ENCODE assay signal across 13 cellular contexts in the genomic region with DNA sequence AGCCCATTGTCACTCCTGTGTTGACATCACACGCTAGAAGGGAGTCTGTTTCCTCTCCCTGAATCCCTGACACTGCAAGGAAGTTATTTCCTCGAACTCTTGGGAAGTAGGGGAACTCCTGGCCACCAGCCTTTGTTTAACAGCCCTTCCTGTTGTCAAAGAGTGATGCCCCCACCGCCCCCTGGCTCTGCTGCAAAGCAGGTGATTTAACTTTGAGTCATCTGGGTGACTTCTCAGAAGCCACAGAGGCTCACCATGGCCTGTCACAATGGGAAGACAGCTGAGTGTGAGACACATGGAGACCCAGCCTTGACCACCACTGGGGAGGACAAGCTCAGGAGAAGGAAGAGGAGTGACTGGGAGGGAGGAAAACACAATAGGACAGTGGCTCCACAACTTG.
DNase-seq lines count a peak whose midpoint lies in the region; ATAC-seq and TF ChIP-seq lines count a peak whose summit lies in the region.
"Had no signal": no experiment of that assay in that cellular context is flagged by ENCODE, and none has a peak within 500 bp of the region (broad histone marks: within the 10 kb centered on the region; RNA-seq: fewer than 3 reads in every experiment).

No MANE protein-coding gene starts in this region.

- H3K4me3 ChIP-seq in BE2C (ENCODE audit: low read depth, low read length) = no peak overlapping the region
- H3K4me3 ChIP-seq: skin epidermis had no signal

- H3K4me1 ChIP-seq in BE2C = peaks cover 23% of the 10 kb centered on the region

- H3K4me3 Mint-ChIP-seq in activated T-helper 17 cell treated with anti-CD3 and anti-CD28 coated beads, Interleukin-2, amount 50 U/mL, for 72 hours = no peak overlapping the region
- H3K4me3 Mint-ChIP-seq: CD4-positive, CD25-positive, alpha-beta regulatory T cell; memory B cell had no signal

- peak; percentile 84 for ATAC-seq in activated T-helper 17 cell treated with anti-CD3 and anti-CD28 coated beads, Interleukin-2, amount 50 U/mL, for 72 hours (replicated peaks)
- ATAC-seq in GM19324 (IDR thresholded peaks at IDR 0.05; ENCODE audit: low FRiP score, unreplicated experiment) = no peak

- no peaks in the 10 kb centered on the region for H3K36me3 ChIP-seq in BE2C
- H3K36me3 ChIP-seq: brain microvascular endothelial cell had no signal

- H3K27me3 Mint-ChIP-seq in activated T-helper 17 cell treated with anti-CD3 and anti-CD28 coated beads, Interleukin-2, amount 50 U/mL, for 72 hours = peaks cover 18% of the 10 kb centered on the region
- H3K27me3 Mint-ChIP-seq: CD4-positive, CD25-positive, alpha-beta regulatory T cell had no signal

- peak overlapping the region; percentile 29 for H3K27ac Mint-ChIP-seq in activated T-helper 17 cell treated with anti-CD3 and anti-CD28 coated beads, Interleukin-2, amount 50 U/mL, for 72 hours
- H3K27ac Mint-ChIP-seq: CD4-positive, CD25-positive, alpha-beta regulatory T cell; memory B cell had no signal

- peaks cover 3% of the 10 kb centered on the region; the same call in 1 of the 2 replicates for H3K9me3 ChIP-seq in BE2C

- H3K9me3 Mint-ChIP-seq in activated T-helper 17 cell treated with anti-CD3 and anti-CD28 coated beads, Interleukin-2, amount 50 U/mL, for 72 hours = no peaks in the 10 kb centered on the region
- H3K9me3 Mint-ChIP-seq: CD4-positive, CD25-positive, alpha-beta regulatory T cell; memory B cell had no signal

- H3K36me3 Mint-ChIP-seq in activated T-helper 17 cell treated with anti-CD3 and anti-CD28 coated beads, Interleukin-2, amount 50 U/mL, for 72 hours (ENCODE audit: low read depth) = no peaks in the 10 kb centered on the region
- H3K36me3 Mint-ChIP-seq: CD4-positive, CD25-positive, alpha-beta regulatory T cell; memory B cell had no signal

- peaks cover 9% of the 10 kb centered on the region for H3K4me1 Mint-ChIP-seq in activated T-helper 17 cell treated with anti-CD3 and anti-CD28 coated beads, Interleukin-2, amount 50 U/mL, for 72 hours

- peak; percentile 14 to 41 for DNase-seq in stimulated activated CD4-positive, alpha-beta T cell treated with anti-CD3 and anti-CD28 coated beads, Interleukin-15, amount 100 ng/mL, for 48 hours (ENCODE audit: low read depth in 2 of 2)
- DNase-seq in stimulated activated CD4-positive, alpha-beta T cell treated with anti-CD3 and anti-CD28 coated beads, Interleukin-12 subunit alpha, Interleukin-12 subunit beta, amount 100 ng/mL, for 4 hours = no peak
- DNase-seq in left kidney (ENCODE audit: low read depth, low spot score) = peak; percentile 22
- DNase-seq in activated effector memory CD4-positive, alpha-beta T cell treated with Interleukin-2 at 50 U/mL for 16 hours = no peak
- no peak for DNase-seq in cerebellar nuclear complex (lab: John Stamatoyannopoulos, UW)
- DNase-seq in BE2C = no peak
- DNase-seq: brain microvascular endothelial cell; CD4-positive, CD25-positive, alpha-beta regulatory T cell; SHP77 treated with DMSO at 0.1 percent for 48 hours had no signal

- no peaks in the 10 kb centered on the region for H3K27me3 ChIP-seq in BE2C
- H3K27me3 ChIP-seq: brain microvascular endothelial cell had no signal

- TF ChIP-seq CTCF in BE2C (IDR thresholded peaks at IDR 0.05; ENCODE audit: low read depth, low read length) = no peak

Comparison
In these comparisons a context has a peak if more than half of its experiments do, and no peak if none do; other contexts are left out.
1. DNase-seq: peak in stimulated activated CD4-positive, alpha-beta T cell treated with anti-CD3 and anti-CD28 coated beads, Interleukin-15, amount 100 ng/mL, for 48 hours (2 of 2) and left kidney (single experiment); none in stimulated activated CD4-positive, alpha-beta T cell treated with anti-CD3 and anti-CD28 coated beads, Interleukin-12 subunit alpha, Interleukin-12 subunit beta, amount 100 ng/mL, for 4 hours (single experiment), activated effector memory CD4-positive, alpha-beta T cell treated with Interleukin-2 at 50 U/mL for 16 hours (single experiment), cerebellar nuclear complex (0 of 2) and BE2C (single experiment).